In the genomic region with DNA sequence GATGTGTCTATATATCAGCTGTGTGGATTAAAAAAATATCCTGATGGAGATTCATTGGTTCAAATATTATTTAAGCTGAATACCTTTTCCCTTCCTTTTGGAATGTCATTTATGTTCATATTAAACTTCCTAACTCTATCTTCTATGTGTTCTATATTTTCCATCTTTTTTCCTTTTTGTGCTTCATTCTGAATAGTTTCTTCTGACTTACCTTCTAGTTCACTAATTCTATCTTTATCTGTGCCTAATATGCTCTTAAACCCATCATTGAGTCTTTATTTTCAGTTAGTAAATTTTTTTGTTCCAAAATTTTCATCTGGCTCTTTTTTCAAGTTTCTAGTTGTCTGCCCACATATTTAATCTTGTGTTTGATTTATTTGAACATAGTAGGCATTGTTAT, we compare ENCODE assay signal across 3 cellular contexts.
A peak's percentile ranks its signal among the peaks of the same experiment; 100 is the strongest.
TF ChIP-seq lines count a peak whose summit lies in the region.

No MANE protein-coding gene starts in this region.

TF ChIP-seq in SK-N-SH treated with all-trans-retinoic acid at 6 μM for 48 hours, 23 proteins besides CTCF, POLR2A, EP300 and RAD21:
- TF ChIP-seq ISL1 (CRISPR knock-in tag; IDR thresholded peaks at IDR 0.05), result no peak
- peak; percentile 89 for TF ChIP-seq ZFP30 (CRISPR knock-in tag; IDR thresholded peaks at IDR 0.05)
- no peak for TF ChIP-seq ZC3H10 (CRISPR knock-in tag; IDR thresholded peaks at IDR 0.05)
- no peak for TF ChIP-seq ZNF8 (CRISPR knock-in tag; IDR thresholded peaks at IDR 0.05)
- TF ChIP-seq, protein P1, sequence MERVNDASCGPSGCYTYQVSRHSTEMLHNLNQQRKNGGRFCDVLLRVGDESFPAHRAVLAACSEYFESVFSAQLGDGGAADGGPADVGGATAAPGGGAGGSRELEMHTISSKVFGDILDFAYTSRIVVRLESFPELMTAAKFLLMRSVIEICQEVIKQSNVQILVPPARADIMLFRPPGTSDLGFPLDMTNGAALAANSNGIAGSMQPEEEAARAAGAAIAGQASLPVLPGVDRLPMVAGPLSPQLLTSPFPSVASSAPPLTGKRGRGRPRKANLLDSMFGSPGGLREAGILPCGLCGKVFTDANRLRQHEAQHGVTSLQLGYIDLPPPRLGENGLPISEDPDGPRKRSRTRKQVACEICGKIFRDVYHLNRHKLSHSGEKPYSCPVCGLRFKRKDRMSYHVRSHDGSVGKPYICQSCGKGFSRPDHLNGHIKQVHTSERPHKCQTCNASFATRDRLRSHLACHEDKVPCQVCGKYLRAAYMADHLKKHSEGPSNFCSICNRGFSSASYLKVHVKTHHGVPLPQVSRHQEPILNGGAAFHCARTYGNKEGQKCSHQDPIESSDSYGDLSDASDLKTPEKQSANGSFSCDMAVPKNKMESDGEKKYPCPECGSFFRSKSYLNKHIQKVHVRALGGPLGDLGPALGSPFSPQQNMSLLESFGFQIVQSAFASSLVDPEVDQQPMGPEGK (CRISPR knock-in tag; IDR thresholded peaks at IDR 0.05; ENCODE audit: borderline replicate concordance), result no peak
- TF ChIP-seq, protein P2, sequence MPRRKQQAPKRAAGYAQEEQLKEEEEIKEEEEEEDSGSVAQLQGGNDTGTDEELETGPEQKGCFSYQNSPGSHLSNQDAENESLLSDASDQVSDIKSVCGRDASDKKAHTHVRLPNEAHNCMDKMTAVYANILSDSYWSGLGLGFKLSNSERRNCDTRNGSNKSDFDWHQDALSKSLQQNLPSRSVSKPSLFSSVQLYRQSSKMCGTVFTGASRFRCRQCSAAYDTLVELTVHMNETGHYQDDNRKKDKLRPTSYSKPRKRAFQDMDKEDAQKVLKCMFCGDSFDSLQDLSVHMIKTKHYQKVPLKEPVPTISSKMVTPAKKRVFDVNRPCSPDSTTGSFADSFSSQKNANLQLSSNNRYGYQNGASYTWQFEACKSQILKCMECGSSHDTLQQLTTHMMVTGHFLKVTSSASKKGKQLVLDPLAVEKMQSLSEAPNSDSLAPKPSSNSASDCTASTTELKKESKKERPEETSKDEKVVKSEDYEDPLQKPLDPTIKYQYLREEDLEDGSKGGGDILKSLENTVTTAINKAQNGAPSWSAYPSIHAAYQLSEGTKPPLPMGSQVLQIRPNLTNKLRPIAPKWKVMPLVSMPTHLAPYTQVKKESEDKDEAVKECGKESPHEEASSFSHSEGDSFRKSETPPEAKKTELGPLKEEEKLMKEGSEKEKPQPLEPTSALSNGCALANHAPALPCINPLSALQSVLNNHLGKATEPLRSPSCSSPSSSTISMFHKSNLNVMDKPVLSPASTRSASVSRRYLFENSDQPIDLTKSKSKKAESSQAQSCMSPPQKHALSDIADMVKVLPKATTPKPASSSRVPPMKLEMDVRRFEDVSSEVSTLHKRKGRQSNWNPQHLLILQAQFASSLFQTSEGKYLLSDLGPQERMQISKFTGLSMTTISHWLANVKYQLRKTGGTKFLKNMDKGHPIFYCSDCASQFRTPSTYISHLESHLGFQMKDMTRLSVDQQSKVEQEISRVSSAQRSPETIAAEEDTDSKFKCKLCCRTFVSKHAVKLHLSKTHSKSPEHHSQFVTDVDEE (CRISPR knock-in tag; IDR thresholded peaks at IDR 0.05), result no peak
- TF ChIP-seq SNAI2 (CRISPR knock-in tag; IDR thresholded peaks at IDR 0.05), result no peak
TF ChIP-seq in SK-N-SH treated with all-trans-retinoic acid at 6 μM for 48 hours: peak in this region for 1.

TF ChIP-seq in SK-N-SH, 30 proteins besides CTCF, POLR2A, EP300 and RAD21:
- TF ChIP-seq, protein P3, sequence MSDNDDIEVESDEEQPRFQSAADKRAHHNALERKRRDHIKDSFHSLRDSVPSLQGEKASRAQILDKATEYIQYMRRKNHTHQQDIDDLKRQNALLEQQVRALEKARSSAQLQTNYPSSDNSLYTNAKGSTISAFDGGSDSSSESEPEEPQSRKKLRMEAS (IDR thresholded peaks at IDR 0.05; ENCODE audit: low read depth), result no peak
- TF ChIP-seq, protein P4, sequence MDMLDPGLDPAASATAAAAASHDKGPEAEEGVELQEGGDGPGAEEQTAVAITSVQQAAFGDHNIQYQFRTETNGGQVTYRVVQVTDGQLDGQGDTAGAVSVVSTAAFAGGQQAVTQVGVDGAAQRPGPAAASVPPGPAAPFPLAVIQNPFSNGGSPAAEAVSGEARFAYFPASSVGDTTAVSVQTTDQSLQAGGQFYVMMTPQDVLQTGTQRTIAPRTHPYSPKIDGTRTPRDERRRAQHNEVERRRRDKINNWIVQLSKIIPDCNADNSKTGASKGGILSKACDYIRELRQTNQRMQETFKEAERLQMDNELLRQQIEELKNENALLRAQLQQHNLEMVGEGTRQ (IDR thresholded peaks at IDR 0.05; ENCODE audit: borderline replicate concordance, low read depth, low read length), result no peak
- TF ChIP-seq RCOR1 (IDR thresholded peaks at IDR 0.05; ENCODE audit: low read length), result no peak
- TF ChIP-seq FOXJ3 (CRISPR knock-in tag; IDR thresholded peaks at IDR 0.05), result no peak

TF ChIP-seq in K562, 482 proteins besides CTCF, POLR2A, EP300 and RAD21 (continues in another document):
- no peak for TF ChIP-seq MTF1 (CRISPR knock-in tag; IDR thresholded peaks at IDR 0.05; ENCODE audit: borderline replicate concordance)
- TF ChIP-seq, protein P5, sequence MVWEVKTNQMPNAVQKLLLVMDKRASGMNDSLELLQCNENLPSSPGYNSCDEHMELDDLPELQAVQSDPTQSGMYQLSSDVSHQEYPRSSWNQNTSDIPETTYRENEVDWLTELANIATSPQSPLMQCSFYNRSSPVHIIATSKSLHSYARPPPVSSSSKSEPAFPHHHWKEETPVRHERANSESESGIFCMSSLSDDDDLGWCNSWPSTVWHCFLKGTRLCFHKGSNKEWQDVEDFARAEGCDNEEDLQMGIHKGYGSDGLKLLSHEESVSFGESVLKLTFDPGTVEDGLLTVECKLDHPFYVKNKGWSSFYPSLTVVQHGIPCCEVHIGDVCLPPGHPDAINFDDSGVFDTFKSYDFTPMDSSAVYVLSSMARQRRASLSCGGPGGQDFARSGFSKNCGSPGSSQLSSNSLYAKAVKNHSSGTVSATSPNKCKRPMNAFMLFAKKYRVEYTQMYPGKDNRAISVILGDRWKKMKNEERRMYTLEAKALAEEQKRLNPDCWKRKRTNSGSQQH (CRISPR knock-in tag; IDR thresholded peaks at IDR 0.05), result no peak
- TF ChIP-seq ZNF778 (CRISPR knock-in tag; IDR thresholded peaks at IDR 0.05), result no peak
- TF ChIP-seq ZSCAN32 (CRISPR knock-in tag; IDR thresholded peaks at IDR 0.05), result no peak
- no peak for TF ChIP-seq ZNF184 (CRISPR knock-in tag; IDR thresholded peaks at IDR 0.05)
- TF ChIP-seq, protein P6, sequence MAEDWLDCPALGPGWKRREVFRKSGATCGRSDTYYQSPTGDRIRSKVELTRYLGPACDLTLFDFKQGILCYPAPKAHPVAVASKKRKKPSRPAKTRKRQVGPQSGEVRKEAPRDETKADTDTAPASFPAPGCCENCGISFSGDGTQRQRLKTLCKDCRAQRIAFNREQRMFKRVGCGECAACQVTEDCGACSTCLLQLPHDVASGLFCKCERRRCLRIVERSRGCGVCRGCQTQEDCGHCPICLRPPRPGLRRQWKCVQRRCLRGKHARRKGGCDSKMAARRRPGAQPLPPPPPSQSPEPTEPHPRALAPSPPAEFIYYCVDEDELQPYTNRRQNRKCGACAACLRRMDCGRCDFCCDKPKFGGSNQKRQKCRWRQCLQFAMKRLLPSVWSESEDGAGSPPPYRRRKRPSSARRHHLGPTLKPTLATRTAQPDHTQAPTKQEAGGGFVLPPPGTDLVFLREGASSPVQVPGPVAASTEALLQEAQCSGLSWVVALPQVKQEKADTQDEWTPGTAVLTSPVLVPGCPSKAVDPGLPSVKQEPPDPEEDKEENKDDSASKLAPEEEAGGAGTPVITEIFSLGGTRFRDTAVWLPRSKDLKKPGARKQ (CRISPR knock-in tag; IDR thresholded peaks at IDR 0.05), result no peak
- TF ChIP-seq, protein P7, sequence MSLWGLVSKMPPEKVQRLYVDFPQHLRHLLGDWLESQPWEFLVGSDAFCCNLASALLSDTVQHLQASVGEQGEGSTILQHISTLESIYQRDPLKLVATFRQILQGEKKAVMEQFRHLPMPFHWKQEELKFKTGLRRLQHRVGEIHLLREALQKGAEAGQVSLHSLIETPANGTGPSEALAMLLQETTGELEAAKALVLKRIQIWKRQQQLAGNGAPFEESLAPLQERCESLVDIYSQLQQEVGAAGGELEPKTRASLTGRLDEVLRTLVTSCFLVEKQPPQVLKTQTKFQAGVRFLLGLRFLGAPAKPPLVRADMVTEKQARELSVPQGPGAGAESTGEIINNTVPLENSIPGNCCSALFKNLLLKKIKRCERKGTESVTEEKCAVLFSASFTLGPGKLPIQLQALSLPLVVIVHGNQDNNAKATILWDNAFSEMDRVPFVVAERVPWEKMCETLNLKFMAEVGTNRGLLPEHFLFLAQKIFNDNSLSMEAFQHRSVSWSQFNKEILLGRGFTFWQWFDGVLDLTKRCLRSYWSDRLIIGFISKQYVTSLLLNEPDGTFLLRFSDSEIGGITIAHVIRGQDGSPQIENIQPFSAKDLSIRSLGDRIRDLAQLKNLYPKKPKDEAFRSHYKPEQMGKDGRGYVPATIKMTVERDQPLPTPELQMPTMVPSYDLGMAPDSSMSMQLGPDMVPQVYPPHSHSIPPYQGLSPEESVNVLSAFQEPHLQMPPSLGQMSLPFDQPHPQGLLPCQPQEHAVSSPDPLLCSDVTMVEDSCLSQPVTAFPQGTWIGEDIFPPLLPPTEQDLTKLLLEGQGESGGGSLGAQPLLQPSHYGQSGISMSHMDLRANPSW (CRISPR knock-in tag; IDR thresholded peaks at IDR 0.05), result no peak
- no peak for TF ChIP-seq IRF2 (CRISPR knock-in tag; IDR thresholded peaks at IDR 0.05)
- TF ChIP-seq SRF (CRISPR knock-in tag; IDR thresholded peaks at IDR 0.05), result no peak
- no peak for TF ChIP-seq RBM39 (optimal IDR thresholded peaks at IDR 0.05; ENCODE audit: low read depth, low read length)
- TF ChIP-seq, protein P1 (CRISPR knock-in tag; IDR thresholded peaks at IDR 0.05; ENCODE audit: borderline replicate concordance), result no peak
- TF ChIP-seq, protein P8, sequence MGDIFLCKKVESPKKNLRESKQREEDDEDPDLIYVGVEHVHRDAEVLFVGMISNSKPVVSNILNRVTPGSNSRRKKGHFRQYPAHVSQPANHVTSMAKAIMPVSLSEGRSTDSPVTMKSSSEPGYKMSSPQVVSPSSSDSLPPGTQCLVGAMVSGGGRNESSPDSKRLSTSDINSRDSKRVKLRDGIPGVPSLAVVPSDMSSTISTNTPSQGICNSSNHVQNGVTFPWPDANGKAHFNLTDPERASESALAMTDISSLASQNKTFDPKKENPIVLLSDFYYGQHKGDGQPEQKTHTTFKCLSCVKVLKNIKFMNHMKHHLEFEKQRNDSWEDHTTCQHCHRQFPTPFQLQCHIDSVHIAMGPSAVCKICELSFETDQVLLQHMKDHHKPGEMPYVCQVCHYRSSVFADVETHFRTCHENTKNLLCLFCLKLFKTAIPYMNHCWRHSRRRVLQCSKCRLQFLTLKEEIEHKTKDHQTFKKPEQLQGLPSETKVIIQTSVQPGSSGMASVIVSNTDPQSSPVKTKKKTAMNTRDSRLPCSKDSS (IDR thresholded peaks at IDR 0.05; ENCODE audit: low read depth, partially characterized antibody), result peak; percentile 39
- no peak for TF ChIP-seq BHLHE40 (IDR thresholded peaks at IDR 0.05; ENCODE audit: low read length)
- peak; percentile 48 for TF ChIP-seq RBM25 (IDR thresholded peaks at IDR 0.05; ENCODE audit: low read depth, low read length, severe bottlenecking)
- peak; percentile 17 for TF ChIP-seq TAF9B (IDR thresholded peaks at IDR 0.05; ENCODE audit: partially characterized antibody)
- TF ChIP-seq CBX8 (IDR thresholded peaks at IDR 0.05; ENCODE audit: borderline replicate concordance, extremely low read depth, low read depth, low read length, poor library complexity, severe bottlenecking), result no peak
- no peak for TF ChIP-seq NFIC (IDR thresholded peaks at IDR 0.05)
- TF ChIP-seq ZNF212 (CRISPR knock-in tag; IDR thresholded peaks at IDR 0.05), result no peak
- no peak for TF ChIP-seq FOS (IDR thresholded peaks at IDR 0.05; ENCODE audit: extremely low read depth, insufficient read length)
- no peak for TF ChIP-seq NCOA6 (IDR thresholded peaks at IDR 0.05)
- TF ChIP-seq, protein P9, sequence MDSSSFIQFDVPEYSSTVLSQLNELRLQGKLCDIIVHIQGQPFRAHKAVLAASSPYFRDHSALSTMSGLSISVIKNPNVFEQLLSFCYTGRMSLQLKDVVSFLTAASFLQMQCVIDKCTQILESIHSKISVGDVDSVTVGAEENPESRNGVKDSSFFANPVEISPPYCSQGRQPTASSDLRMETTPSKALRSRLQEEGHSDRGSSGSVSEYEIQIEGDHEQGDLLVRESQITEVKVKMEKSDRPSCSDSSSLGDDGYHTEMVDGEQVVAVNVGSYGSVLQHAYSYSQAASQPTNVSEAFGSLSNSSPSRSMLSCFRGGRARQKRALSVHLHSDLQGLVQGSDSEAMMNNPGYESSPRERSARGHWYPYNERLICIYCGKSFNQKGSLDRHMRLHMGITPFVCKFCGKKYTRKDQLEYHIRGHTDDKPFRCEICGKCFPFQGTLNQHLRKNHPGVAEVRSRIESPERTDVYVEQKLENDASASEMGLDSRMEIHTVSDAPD (CRISPR knock-in tag; IDR thresholded peaks at IDR 0.05), result no peak
- TF ChIP-seq NRF1 (conservative IDR thresholded peaks at IDR 0.05 in 1 of 2, IDR thresholded peaks at IDR 0.05 in 1 of 2), result no peak
- TF ChIP-seq HNRNPLL (IDR thresholded peaks at IDR 0.05; ENCODE audit: low read depth, low read length, poor library complexity, severe bottlenecking), result no peak
- 0 out of 4 replicates have a peak, but pooled peaks of 1 of the 2 experiments have one; percentile 34 for TF ChIP-seq TRIM24 (IDR thresholded peaks at IDR 0.05)
- no peak for TF ChIP-seq ZNF311 (CRISPR knock-in tag; IDR thresholded peaks at IDR 0.05)
- TF ChIP-seq POLR2AphosphoS5 (IDR thresholded peaks at IDR 0.05; ENCODE audit: control insufficient read depth, insufficient read depth, low read depth, low read length), result no peak
- TF ChIP-seq RBM22 (IDR thresholded peaks at IDR 0.05; ENCODE audit: low read depth, low read length, poor library complexity, severe bottlenecking), result no peak
- TF ChIP-seq ZFP30 (CRISPR knock-in tag; IDR thresholded peaks at IDR 0.05; ENCODE audit: borderline replicate concordance), result peak; percentile 78; the same call in 1 of the 2 replicates
- TF ChIP-seq LEF1 (IDR thresholded peaks at IDR 0.05), result no peak
- no peak for TF ChIP-seq ZNF830 (CRISPR knock-in tag; IDR thresholded peaks at IDR 0.05)
- TF ChIP-seq CAMTA2 (CRISPR knock-in tag; conservative IDR thresholded peaks at IDR 0.05), result no peak
- TF ChIP-seq ZKSCAN1 (IDR thresholded peaks at IDR 0.05; ENCODE audit: low read depth, low read length), result no peak
- TF ChIP-seq TOE1 (IDR thresholded peaks at IDR 0.05; ENCODE audit: borderline replicate concordance), result no peak
- no peak for TF ChIP-seq TOE1 (CRISPR knock-in tag; IDR thresholded peaks at IDR 0.05; ENCODE audit: borderline replicate concordance, low read depth)
- TF ChIP-seq SMAD1 (IDR thresholded peaks at IDR 0.05; ENCODE audit: low read depth, low read length, partially characterized antibody), result no peak
- no peak for TF ChIP-seq KDM1A (IDR thresholded peaks at IDR 0.05)
- no peak for TF ChIP-seq ZNF507 (tag; conservative IDR thresholded peaks at IDR 0.05)
- TF ChIP-seq ZNF77 (CRISPR knock-in tag; IDR thresholded peaks at IDR 0.05), result no peak
